Comparison of ENCODE assay signal across 24 cellular contexts in the genomic region with DNA sequence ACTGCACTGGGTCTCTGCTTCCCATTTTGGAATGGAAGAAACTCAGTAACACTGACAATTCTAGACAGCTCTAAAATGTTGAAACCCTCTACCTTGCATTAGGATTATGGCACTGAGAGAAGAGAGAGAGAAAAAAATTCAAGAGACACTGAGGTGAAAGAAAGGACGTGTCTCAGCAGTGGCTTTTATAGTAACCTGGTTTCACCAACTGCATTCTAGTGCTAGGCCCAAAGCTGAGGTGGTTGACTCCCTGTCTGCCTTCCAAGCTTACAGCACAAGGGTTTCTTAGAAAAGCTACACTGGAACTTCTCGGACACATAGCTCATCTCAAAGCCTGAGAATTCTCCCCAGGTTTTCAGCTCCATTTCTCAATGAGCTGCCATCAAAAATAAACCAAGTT.
A peak's percentile ranks its signal among the peaks of the same experiment; 100 is the strongest.
DNase-seq lines count a peak whose midpoint lies in the region; ATAC-seq and TF ChIP-seq lines count a peak whose summit lies in the region.
"Had no signal": no experiment of that assay in that cellular context is flagged by ENCODE, and none has a peak within 500 bp of the region (broad histone marks: within the 10 kb centered on the region; RNA-seq: fewer than 3 reads in every experiment).

No MANE protein-coding gene starts in this region.

- H3K27ac ChIP-seq in left ventricle myocardium inferior (replicated peaks): peak overlapping the region; percentile 80
- H3K27ac ChIP-seq in neural progenitor cell: no peak overlapping the region
- H3K27ac ChIP-seq: A549; BLaER1 treated with 17β-estradiol and CSF1 and Interleukin-3, amounts not matched to agents 10 nM and 100 nM; GM23248 had no signal

- H3K27me3 Mint-ChIP-seq in neural progenitor cell (ENCODE audit: insufficient read depth, low read depth): no peaks in the 10 kb centered on the region

- no peaks in the 10 kb centered on the region for H3K9me2 ChIP-seq in Loucy (replicated peaks; ENCODE audit: low read depth, low read length)

- H3K9me3 ChIP-seq in Loucy (ENCODE audit: insufficient read depth, low read depth, low read length): no peaks in the 10 kb centered on the region
- H3K9me3 ChIP-seq in left ventricle myocardium inferior (replicated peaks): peaks cover 6% of the 10 kb centered on the region
- H3K9me3 ChIP-seq in neural progenitor cell (ENCODE audit: low read depth): no peaks in the 10 kb centered on the region
- H3K9me3 ChIP-seq: A549, BE2C had no signal

- H3K4me1 Mint-ChIP-seq in neural progenitor cell: no peaks in the 10 kb centered on the region
- H3K4me1 Mint-ChIP-seq: CD14-positive monocyte; CD8-positive, alpha-beta memory T cell had no signal

- H3K4me1 ChIP-seq in Loucy (ENCODE audit: insufficient read depth, low read length, poor library complexity, severe bottlenecking) (peaks cover 14% of the 10 kb centered on the region), left ventricle myocardium inferior (peaks cover 7% of the 10 kb centered on the region), neural progenitor cell (no peaks in the 10 kb centered on the region)
- H3K4me1 ChIP-seq: A549; BLaER1 treated with 17β-estradiol and CSF1 and Interleukin-3, amounts not matched to agents 10 nM and 100 nM had no signal

- H3K4me3 ChIP-seq in Loucy (ENCODE audit: low read length, poor library complexity, severe bottlenecking) (no peak overlapping the region), left ventricle myocardium inferior (no peak overlapping the region), neural progenitor cell (no peak overlapping the region)
- H3K4me3 ChIP-seq: A549; BLaER1 treated with 17β-estradiol and CSF1 and Interleukin-3, amounts not matched to agents 10 nM and 100 nM; GM12878; GM23248 had no signal

- no peaks in the 10 kb centered on the region for H3K36me3 ChIP-seq in Loucy (ENCODE audit: insufficient read depth, low read length)
- no peaks in the 10 kb centered on the region for H3K36me3 ChIP-seq in left ventricle myocardium inferior
- no peaks in the 10 kb centered on the region for H3K36me3 ChIP-seq in neural progenitor cell
- H3K36me3 ChIP-seq: BE2C; BLaER1 treated with 17β-estradiol and CSF1 and Interleukin-3, amounts not matched to agents 10 nM and 100 nM had no signal

- H3F3A ChIP-seq in Loucy (ENCODE audit: low read depth) (no peaks in the 10 kb centered on the region), neural progenitor cell (ENCODE audit: low read depth) (no peaks in the 10 kb centered on the region)

- DNase-seq in Right ventricle myocardium inferior (ENCODE audit: missing footprints): no peak
- no peak for DNase-seq in left cardiac atrium
- no peak for DNase-seq in left ventricle myocardium inferior
- no peak for DNase-seq in neural progenitor cell (ENCODE audit: low spot score)
- no peak for DNase-seq in activated T-cell treated with anti-CD3 and anti-CD28 coated beads, Interleukin-2, amount 50 U/mL, for 48 hours
- DNase-seq: 8988T; ACHN; AML-193; BE2C; CD4-positive, alpha-beta T cell; CD8-positive, alpha-beta memory T cell; DMS 273 treated with DMSO at 0.1 percent for 48 hours; DMS79; EL; GDM1; GM23248; H7; HCEC 1CT had no signal

- H2AFZ ChIP-seq in Loucy (ENCODE audit: low read length) (no peak overlapping the region; the same call in 1 of the 2 replicates), neural progenitor cell (replicated peaks) (peak overlapping the region; percentile 32)
- H2AFZ ChIP-seq: GM23248 had no signal

- no peak for TF ChIP-seq CTCF in Loucy (conservative IDR thresholded peaks at IDR 0.05; ENCODE audit: low read length)
- no peak for TF ChIP-seq CTCF in left ventricle myocardium inferior (IDR thresholded peaks at IDR 0.05; ENCODE audit: borderline replicate concordance)
- TF ChIP-seq CTCF in neural progenitor cell (IDR thresholded peaks at IDR 0.05): no peak

- no peak overlapping the region for H3K27ac Mint-ChIP-seq in neural progenitor cell
- H3K27ac Mint-ChIP-seq: CD14-positive monocyte; CD4-positive, alpha-beta T cell; CD8-positive, alpha-beta memory T cell had no signal

- H3K27me3 ChIP-seq in Loucy (ENCODE audit: insufficient read depth, low read length, poor library complexity, severe bottlenecking) (no peaks in the 10 kb centered on the region), left ventricle myocardium inferior (ENCODE audit: low read depth) (no peaks in the 10 kb centered on the region), neural progenitor cell (no peaks in the 10 kb centered on the region)
- H3K27me3 ChIP-seq: BE2C; BLaER1 treated with 17β-estradiol and CSF1 and Interleukin-3, amounts not matched to agents 10 nM and 100 nM had no signal

- H3K79me2 ChIP-seq in Loucy (ENCODE audit: insufficient read depth, low read length): no peaks in the 10 kb centered on the region
- H3K79me2 ChIP-seq in neural progenitor cell (ENCODE audit: low read depth): no peaks in the 10 kb centered on the region

- no peaks in the 10 kb centered on the region for H3K36me3 Mint-ChIP-seq in neural progenitor cell
- H3K36me3 Mint-ChIP-seq: CD14-positive monocyte; CD8-positive, alpha-beta memory T cell had no signal

- H4K20me1 ChIP-seq in Loucy (ENCODE audit: insufficient read depth, low read length, poor library complexity, severe bottlenecking): no peaks in the 10 kb centered on the region
- no peaks in the 10 kb centered on the region for H4K20me1 ChIP-seq in neural progenitor cell (ENCODE audit: low read depth)
- H4K20me1 ChIP-seq: BLaER1 treated with 17β-estradiol and CSF1 and Interleukin-3, amounts not matched to agents 10 nM and 100 nM had no signal

- intact Hi-C loops in Right ventricle myocardium inferior (cut with DNase I): loop anchor here (10.0 kb wide), 1 partner anchor 154 kb away; no protein-coding TSS in a partner anchor
- intact Hi-C loops in left cardiac atrium (cut with DNase I): no loop called here
- intact Hi-C loops in left ventricle myocardium inferior (cut with micrococcal nuclease): no loop called here

- H3K9ac ChIP-seq in Loucy (ENCODE audit: low read depth, low read length, poor library complexity, severe bottlenecking): no peak overlapping the region
- no peak overlapping the region for H3K9ac ChIP-seq in neural progenitor cell
- H3K9ac ChIP-seq: BLaER1 treated with 17β-estradiol and CSF1 and Interleukin-3, amounts not matched to agents 10 nM and 100 nM; GM23248 had no signal

- H3K4me3 Mint-ChIP-seq in neural progenitor cell: no peak overlapping the region
- H3K4me3 Mint-ChIP-seq: CD14-positive monocyte; CD4-positive, alpha-beta T cell; CD8-positive, alpha-beta memory T cell had no signal

- peak overlapping the region; percentile 16 for H3K4me2 ChIP-seq in Loucy (ENCODE audit: low read depth, low read length, poor library complexity, severe bottlenecking)
- H3K4me2 ChIP-seq in neural progenitor cell: no peak overlapping the region
- H3K4me2 ChIP-seq: A549; BLaER1 treated with 17β-estradiol and CSF1 and Interleukin-3, amounts not matched to agents 10 nM and 100 nM had no signal

- peaks cover 11% of the 10 kb centered on the region for H3K9me3 Mint-ChIP-seq in neural progenitor cell
- H3K9me3 Mint-ChIP-seq: CD4-positive, alpha-beta T cell had no signal

- ATAC-seq in Right ventricle myocardium inferior (peak; percentile 47), left cardiac atrium (no peak), SK-N-SH treated with all-trans-retinoic acid at 6 μM for 48 hours (no peak)
- ATAC-seq: A549, GM12878 had no signal

TF ChIP-seq in SK-N-SH treated with all-trans-retinoic acid at 6 μM for 48 hours, 23 proteins besides CTCF, POLR2A, EP300 and RAD21 (continues in another document):
- TF ChIP-seq ESRRG (CRISPR knock-in tag; IDR thresholded peaks at IDR 0.05) (no peak), ARNTL (CRISPR knock-in tag; IDR thresholded peaks at IDR 0.05; ENCODE audit: borderline replicate concordance, low read depth) (no peak), ZFP30 (CRISPR knock-in tag; IDR thresholded peaks at IDR 0.05) (no peak), ZFP3 (CRISPR knock-in tag; IDR thresholded peaks at IDR 0.05) (no peak), CSDC2 (CRISPR knock-in tag; IDR thresholded peaks at IDR 0.05) (no peak), GLIS3 (CRISPR knock-in tag; IDR thresholded peaks at IDR 0.05) (no peak), PATZ1 (CRISPR knock-in tag; IDR thresholded peaks at IDR 0.05; ENCODE audit: borderline replicate concordance) (no peak), ZNF70 (CRISPR knock-in tag; IDR thresholded peaks at IDR 0.05) (no peak), RARB (CRISPR knock-in tag; IDR thresholded peaks at IDR 0.05) (no peak), ZNF8 (CRISPR knock-in tag; IDR thresholded peaks at IDR 0.05) (no peak), ZNF565 (CRISPR knock-in tag; conservative IDR thresholded peaks at IDR 0.05; ENCODE audit: low read depth) (no peak), PPARA (CRISPR knock-in tag; IDR thresholded peaks at IDR 0.05; ENCODE audit: borderline replicate concordance) (no peak), CSRNP3 (CRISPR knock-in tag; IDR thresholded peaks at IDR 0.05) (no peak), TCF4 (CRISPR knock-in tag; IDR thresholded peaks at IDR 0.05; ENCODE audit: borderline replicate concordance) (no peak)
